ENCODE assay signal across 1 cellular context in the genomic region with DNA sequence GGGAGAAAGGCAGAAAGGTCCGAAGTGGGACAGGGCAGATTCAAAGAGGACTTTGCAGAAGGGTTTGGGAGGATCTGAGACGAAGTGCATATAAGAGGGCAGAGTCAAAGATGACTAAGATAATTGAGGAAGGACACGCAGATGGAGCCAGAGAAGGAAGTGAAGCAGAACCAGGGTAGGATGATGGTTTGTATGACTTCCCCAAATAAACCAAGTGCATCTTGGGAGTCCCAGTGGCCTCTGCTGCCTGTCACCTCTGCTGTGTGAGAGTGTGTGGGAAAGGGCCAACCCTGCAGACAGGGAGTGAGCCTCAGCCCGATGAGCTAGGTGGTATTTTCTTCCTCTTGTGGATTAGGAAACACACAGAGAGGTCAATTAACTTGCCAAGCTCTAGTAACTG.
TF ChIP-seq lines count a peak whose summit lies in the region.

No MANE protein-coding gene starts in this region.

TF ChIP-seq in GM12878, 131 proteins besides CTCF, POLR2A, EP300 and RAD21:
- no peak for TF ChIP-seq ZZZ3 (IDR thresholded peaks at IDR 0.05; ENCODE audit: control insufficient read depth, insufficient read length, low read depth)
- peak; percentile 44; the same call in 1 of the 2 replicates for TF ChIP-seq PAX5 (IDR thresholded peaks at IDR 0.05; ENCODE audit: borderline replicate concordance, low read depth, low read length)
- TF ChIP-seq, protein P1, sequence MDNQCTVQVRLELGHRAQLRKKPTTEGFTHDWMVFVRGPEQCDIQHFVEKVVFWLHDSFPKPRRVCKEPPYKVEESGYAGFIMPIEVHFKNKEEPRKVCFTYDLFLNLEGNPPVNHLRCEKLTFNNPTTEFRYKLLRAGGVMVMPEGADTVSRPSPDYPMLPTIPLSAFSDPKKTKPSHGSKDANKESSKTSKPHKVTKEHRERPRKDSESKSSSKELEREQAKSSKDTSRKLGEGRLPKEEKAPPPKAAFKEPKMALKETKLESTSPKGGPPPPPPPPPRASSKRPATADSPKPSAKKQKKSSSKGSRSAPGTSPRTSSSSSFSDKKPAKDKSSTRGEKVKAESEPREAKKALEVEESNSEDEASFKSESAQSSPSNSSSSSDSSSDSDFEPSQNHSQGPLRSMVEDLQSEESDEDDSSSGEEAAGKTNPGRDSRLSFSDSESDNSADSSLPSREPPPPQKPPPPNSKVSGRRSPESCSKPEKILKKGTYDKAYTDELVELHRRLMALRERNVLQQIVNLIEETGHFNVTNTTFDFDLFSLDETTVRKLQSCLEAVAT (IDR thresholded peaks at IDR 0.05) = no peak
- TF ChIP-seq RELA (IDR thresholded peaks at IDR 0.05; ENCODE audit: borderline replicate concordance, partially characterized antibody) = no peak
- peak; percentile 63; the same call in 1 of the 2 replicates for TF ChIP-seq SPI1 (IDR thresholded peaks at IDR 0.05; ENCODE audit: borderline replicate concordance, insufficient read depth, low read depth, low read length)
- TF ChIP-seq, protein P2, sequence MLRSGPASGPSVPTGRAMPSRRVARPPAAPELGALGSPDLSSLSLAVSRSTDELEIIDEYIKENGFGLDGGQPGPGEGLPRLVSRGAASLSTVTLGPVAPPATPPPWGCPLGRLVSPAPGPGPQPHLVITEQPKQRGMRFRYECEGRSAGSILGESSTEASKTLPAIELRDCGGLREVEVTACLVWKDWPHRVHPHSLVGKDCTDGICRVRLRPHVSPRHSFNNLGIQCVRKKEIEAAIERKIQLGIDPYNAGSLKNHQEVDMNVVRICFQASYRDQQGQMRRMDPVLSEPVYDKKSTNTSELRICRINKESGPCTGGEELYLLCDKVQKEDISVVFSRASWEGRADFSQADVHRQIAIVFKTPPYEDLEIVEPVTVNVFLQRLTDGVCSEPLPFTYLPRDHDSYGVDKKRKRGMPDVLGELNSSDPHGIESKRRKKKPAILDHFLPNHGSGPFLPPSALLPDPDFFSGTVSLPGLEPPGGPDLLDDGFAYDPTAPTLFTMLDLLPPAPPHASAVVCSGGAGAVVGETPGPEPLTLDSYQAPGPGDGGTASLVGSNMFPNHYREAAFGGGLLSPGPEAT (IDR thresholded peaks at IDR 0.05; ENCODE audit: low read depth) = no peak
